18 cellular contexts compared by ENCODE assay signal in genomic region chr9:130193119-130193518, GRCh38. TPM values are rescaled to one million over a fixed set of nuclear protein-coding genes. Genes with fewer than 3 reads are reported as not detected.
DNase-seq lines count a peak whose midpoint lies in the region; ATAC-seq and TF ChIP-seq lines count a peak whose summit lies in the region.
"Had no signal": no experiment of that assay in that cellular context is flagged by ENCODE, and none has a peak within 500 bp of the region (broad histone marks: within the 10 kb centered on the region; RNA-seq: fewer than 3 reads in every experiment).

No MANE protein-coding gene starts in this region.

- peaks cover 97% of the 10 kb centered on the region for H3K79me2 ChIP-seq in mammary epithelial cell (ENCODE audit: insufficient read depth, low read length)

- H3K27me3 ChIP-seq in mammary epithelial cell (ENCODE audit: insufficient read depth, low read length), result no peaks in the 10 kb centered on the region
- H3K27me3 ChIP-seq in muscle layer of colon (ENCODE audit: control insufficient read depth in 1 of 2, insufficient read depth in 2 of 2, low read length in 2 of 2), result no peaks in the 10 kb centered on the region
- no peaks in the 10 kb centered on the region for H3K27me3 ChIP-seq in tibial artery
- H3K27me3 ChIP-seq: heart right ventricle, tibial nerve had no signal

- no peak for ATAC-seq in activated CD4-positive, alpha-beta T cell treated with anti-CD3 and anti-CD28 coated beads for 36 hours
- ATAC-seq: naive thymus-derived CD8-positive, alpha-beta T cell; psoas muscle; Right ventricle myocardium inferior had no signal

- H3K36me3 ChIP-seq in mammary epithelial cell (ENCODE audit: insufficient read depth, low read length) (no peaks in the 10 kb centered on the region), muscle layer of colon (ENCODE audit: insufficient read depth, low read length) (no peaks in the 10 kb centered on the region), tibial artery (no peaks in the 10 kb centered on the region)
- H3K36me3 ChIP-seq: heart right ventricle, tibial nerve had no signal

- POLR2A ChIA-PET in MCF 10A (lab: Yijun Ruan, JAX), result interaction anchor here (0.8 kb wide), 1 partner anchor 20 kb away, joined by 3 read pairs; no protein-coding TSS in a partner anchor
- POLR2A ChIA-PET in activated CD4-positive, alpha-beta T cell treated with anti-CD3 and anti-CD28 coated beads for 36 hours (lab: Charles Lee), result no interaction called here

- no TSS peak for BruUV-seq in mammary epithelial cell (replicated peaks; lab: Mats Ljungman, UMichigan)
- no TSS peak for BruUV-seq in MCF 10A (replicated peaks; lab: Mats Ljungman, UMichigan)

- H3K4me3 Mint-ChIP-seq in MCF 10A (ENCODE audit: unreplicated experiment), result no peak overlapping the region
- H3K4me3 Mint-ChIP-seq in activated CD4-positive, alpha-beta T cell treated with anti-CD3 and anti-CD28 coated beads for 36 hours, result no peak overlapping the region
- H3K4me3 Mint-ChIP-seq: activated naive CD8-positive, alpha-beta T cell treated with anti-CD3 and anti-CD28 coated beads for 36 hours; activated T-helper 1 cell treated with anti-CD3 and anti-CD28 coated beads, Interleukin-12 subunit alpha, Interleukin-12 subunit beta, Interleukin-2, Interleukin-4 antibody, amounts not matched to agents 30 ng/mL and 10 ng/mL and 1 ng/mL, durations not matched to agents 14 hours and 24 hours and 36 hours; naive thymus-derived CD8-positive, alpha-beta T cell had no signal

- dilution Hi-C loops in mammary epithelial cell (cut with HindIII; ENCODE audit: low sequenced_read_pairs), result no loop called here

- H3K9me3 ChIP-seq in mammary epithelial cell (replicated peaks; ENCODE audit: insufficient read depth, low read length), result no peaks in the 10 kb centered on the region
- H3K9me3 ChIP-seq in muscle layer of colon (ENCODE audit: low read length), result no peaks in the 10 kb centered on the region
- no peaks in the 10 kb centered on the region for H3K9me3 ChIP-seq in tibial artery
- H3K9me3 ChIP-seq: heart right ventricle, psoas muscle, tibial nerve had no signal

- H3K9ac ChIP-seq in mammary epithelial cell (ENCODE audit: insufficient read depth, low read length) (no peak overlapping the region), muscle layer of colon (ENCODE audit: low read length) (peak overlapping the region; percentile 51)

- no peaks in the 10 kb centered on the region for H3K9me3 Mint-ChIP-seq in MCF 10A (ENCODE audit: unreplicated experiment)
- no peaks in the 10 kb centered on the region for H3K9me3 Mint-ChIP-seq in activated CD4-positive, alpha-beta T cell treated with anti-CD3 and anti-CD28 coated beads for 36 hours (ENCODE audit: low read depth)
- H3K9me3 Mint-ChIP-seq: activated naive CD8-positive, alpha-beta T cell treated with anti-CD3 and anti-CD28 coated beads for 36 hours; activated T-helper 1 cell treated with anti-CD3 and anti-CD28 coated beads, Interleukin-12 subunit alpha, Interleukin-12 subunit beta, Interleukin-2, Interleukin-4 antibody, amounts not matched to agents 30 ng/mL and 10 ng/mL and 1 ng/mL, durations not matched to agents 14 hours and 24 hours and 36 hours; naive thymus-derived CD8-positive, alpha-beta T cell had no signal

- no peaks in the 10 kb centered on the region for H3K27me3 Mint-ChIP-seq in MCF 10A (ENCODE audit: insufficient read depth, unreplicated experiment)
- no peaks in the 10 kb centered on the region for H3K27me3 Mint-ChIP-seq in activated CD4-positive, alpha-beta T cell treated with anti-CD3 and anti-CD28 coated beads for 36 hours

- H3K4me1 ChIP-seq in mammary epithelial cell (ENCODE audit: insufficient read depth, low read length), result peaks cover 37% of the 10 kb centered on the region
- peaks cover 93% of the 10 kb centered on the region for H3K4me1 ChIP-seq in muscle layer of colon (ENCODE audit: insufficient read depth, low read length)
- peaks cover 0 to 100% (median 80%) of the 10 kb centered on the region in 4 donors for H3K4me1 ChIP-seq in tibial artery
- H3K4me1 ChIP-seq: psoas muscle had no signal

- CTCF ChIA-PET in mammary epithelial cell (lab: Charles Lee; ENCODE audit: low non-redundant PET), result no interaction called here
- CTCF ChIA-PET in MCF 10A (lab: Yijun Ruan, JAX), result interaction anchor here (0.6 to 1.4 kb wide), 4 partner anchors 27 to 239 kb away, joined by 3 to 4 read pairs (median 3); no protein-coding TSS in a partner anchor
- CTCF ChIA-PET in activated CD4-positive, alpha-beta T cell treated with anti-CD3 and anti-CD28 coated beads for 36 hours (lab: Charles Lee), result no interaction called here

- no peak overlapping the region for H2AFZ ChIP-seq in mammary epithelial cell (ENCODE audit: low read depth, low read length)

- H3K4me2 ChIP-seq in mammary epithelial cell (ENCODE audit: insufficient read depth, low read depth, low read length), result peak overlapping the region; percentile 32

- no peaks in the 10 kb centered on the region for H3K36me3 Mint-ChIP-seq in MCF 10A (ENCODE audit: insufficient read depth, unreplicated experiment)
- H3K36me3 Mint-ChIP-seq in activated CD4-positive, alpha-beta T cell treated with anti-CD3 and anti-CD28 coated beads for 36 hours (ENCODE audit: low read depth), result no peaks in the 10 kb centered on the region
- H3K36me3 Mint-ChIP-seq: activated naive CD8-positive, alpha-beta T cell treated with anti-CD3 and anti-CD28 coated beads for 36 hours; naive thymus-derived CD8-positive, alpha-beta T cell had no signal

- peaks cover 4% of the 10 kb centered on the region for H4K20me1 ChIP-seq in mammary epithelial cell (ENCODE audit: insufficient read depth, low read length)

- H3K27ac ChIP-seq in mammary epithelial cell (ENCODE audit: insufficient read depth, low read depth, low read length) (no peak overlapping the region), caudate nucleus (ENCODE audit: low read depth, low read length) (peak overlapping the region; percentile 67), muscle layer of colon (ENCODE audit: low read depth, low read length) (peak overlapping the region; percentile 89), tibial artery (peak overlapping the region; percentile 93 to 95)
- H3K27ac ChIP-seq: heart right ventricle, psoas muscle, tibial nerve, VCaP had no signal

- 83% methylated on average over 2 of the region's 8 CpGs for WGBS in mammary epithelial cell (ENCODE audit: low coverage, missing lambda C conversion rate)

- H3K27ac Mint-ChIP-seq in MCF 10A (ENCODE audit: low read depth, unreplicated experiment), result no peak overlapping the region
- no peak overlapping the region for H3K27ac Mint-ChIP-seq in activated CD4-positive, alpha-beta T cell treated with anti-CD3 and anti-CD28 coated beads for 36 hours
- H3K27ac Mint-ChIP-seq: activated naive CD8-positive, alpha-beta T cell treated with anti-CD3 and anti-CD28 coated beads for 36 hours; activated T-helper 1 cell treated with anti-CD3 and anti-CD28 coated beads, Interleukin-12 subunit alpha, Interleukin-12 subunit beta, Interleukin-2, Interleukin-4 antibody, amounts not matched to agents 30 ng/mL and 10 ng/mL and 1 ng/mL, durations not matched to agents 14 hours and 24 hours and 36 hours had no signal

- H3K4me3 ChIP-seq in mammary epithelial cell (replicated peaks in 1 of 3; ENCODE audit: insufficient read depth in 1 of 3, low read depth in 2 of 3, low read length in 3 of 3) (no peak overlapping the region), muscle layer of colon (ENCODE audit: low read depth in 1 of 2, low read length in 2 of 2) (peak overlapping the region in 1 of 2 donors; percentile 45), tibial artery (peak overlapping the region in 1 of 2 donors; percentile 2)
- H3K4me3 ChIP-seq: heart right ventricle, psoas muscle, tibial nerve had no signal

- H3K4me1 Mint-ChIP-seq in MCF 10A (ENCODE audit: insufficient read depth, unreplicated experiment), result peaks cover 8% of the 10 kb centered on the region
- H3K4me1 Mint-ChIP-seq in activated CD4-positive, alpha-beta T cell treated with anti-CD3 and anti-CD28 coated beads for 36 hours, result no peaks in the 10 kb centered on the region

- in situ Hi-C loops in mammary epithelial cell (cut with MboI; ENCODE audit: low sequenced_read_pairs in 2 of 2), result no loop called here

- intact Hi-C loops in mammary epithelial cell (cut with micrococcal nuclease), result no loop called here
- intact Hi-C loops in MCF 10A (cut with micrococcal nuclease), result no loop called here
- intact Hi-C loops in tibial artery (cut with DNase I; ENCODE audit: low total_unique reads), result no loop called here
- intact Hi-C loops in head of caudate nucleus (cut with DNase I), result no loop called here
- intact Hi-C loops in activated CD4-positive, alpha-beta T cell treated with anti-CD3 and anti-CD28 coated beads for 36 hours (cut with DNase I, micrococcal nuclease), result no loop called here

- DNase-seq in mammary epithelial cell, result no peak
- no peak for DNase-seq in MCF 10A (ENCODE audit: unreplicated experiment)
- DNase-seq in caudate nucleus (lab: John Stamatoyannopoulos, UW), result no peak
- DNase-seq in tibial artery, result no peak
- DNase-seq in head of caudate nucleus, result no peak
- DNase-seq in H4 (ENCODE audit: low spot score), result no peak
- no peak for DNase-seq in activated CD4-positive, alpha-beta T cell treated with anti-CD3 and anti-CD28 coated beads for 36 hours
- DNase-seq: activated naive CD8-positive, alpha-beta T cell treated with anti-CD3 and anti-CD28 coated beads for 36 hours; heart right ventricle; naive thymus-derived CD8-positive, alpha-beta T cell; NCI-H187 treated with DMSO at 0.1 percent for 48 hours; NCI-H524; psoas muscle had no signal

- TF ChIP-seq CTCF in mammary epithelial cell (conservative IDR thresholded peaks at IDR 0.05 in 1 of 2, IDR thresholded peaks at IDR 0.05 in 1 of 2; ENCODE audit: extremely low read depth in 1 of 2, insufficient read depth in 1 of 2, low read depth in 1 of 2, low read length in 2 of 2) (no peak), MCF 10A (IDR thresholded peaks at IDR 0.05; ENCODE audit: unreplicated experiment) (no peak), tibial artery (IDR thresholded peaks at IDR 0.05) (no peak)

RNA-seq across cellular contexts. Expression of gene NCS1, which starts 20.9 kb away (rescaled TPM):
- total RNA-seq in mammary epithelial cell (10 to 100 TPM; 76.5 to 85.4 TPM), MCF 10A (2022) (27.8 and 41.3 TPM in 2 replicates)
- polyA plus RNA-seq in mammary epithelial cell, result 59.8 TPM
- polyA minus RNA-seq in mammary epithelial cell, result 53.3 TPM
- total RNA-seq in H4 (2014; rRNA removed; shearing (Covaris generic)), result 39.3 and 40.3 TPM in 2 replicates
- 10 to 100 TPM; 24.8 to 25.2 TPM for total RNA-seq in activated CD4-positive, alpha-beta T cell treated with anti-CD3 and anti-CD28 coated beads for 36 hours
- total RNA-seq: naive thymus-derived CD8-positive, alpha-beta T cell had no signal
